17 cellular contexts compared by ENCODE assay signal in genomic region chr1:67711850-67712202, GRCh38. TPM values are rescaled to one million over a fixed set of nuclear protein-coding genes. Genes with fewer than 3 reads are reported as not detected.
DNase-seq lines count a peak whose midpoint lies in the region; ATAC-seq and TF ChIP-seq lines count a peak whose summit lies in the region.
"Had no signal": no experiment of that assay in that cellular context is flagged by ENCODE, and none has a peak within 500 bp of the region (broad histone marks: within the 10 kb centered on the region; RNA-seq: fewer than 3 reads in every experiment).

No MANE protein-coding gene starts in this region.

- H3K36me3 ChIP-seq in SJCRH30 (no peaks in the 10 kb centered on the region; the same call in 1 of the 2 replicates), stomach (peaks cover 0 to 4% (median 0%) of the 10 kb centered on the region in 4 donors)

- TF ChIP-seq EP300 in stomach (IDR thresholded peaks at IDR 0.05): no peak

- no peaks in the 10 kb centered on the region for H3K27me3 ChIP-seq in SJCRH30
- no peaks in the 10 kb centered on the region for H3K27me3 ChIP-seq in stomach

- DNase-seq in NCI-H1417 (lab: John Stamatoyannopoulos, UW): peak in 2 of 3 experiments; percentile 25 to 36
- DNase-seq in NCI-H1417 treated with DMSO at 0.1 percent for 48 hours (lab: John Stamatoyannopoulos, UW): no peak
- peak; percentile 81 to 92 for DNase-seq in SJCRH30
- no peak for DNase-seq in stomach
- DNase-seq in NCI-H446 (lab: John Stamatoyannopoulos, UW): no peak
- no peak for DNase-seq in midbrain (lab: John Stamatoyannopoulos, UW)
- DNase-seq: activated CD8-positive, alpha-beta memory T cell treated with anti-CD3 and anti-CD28 coated beads for 24 hours; activated gamma-delta T cell; Calu3; head of caudate nucleus; Karpas-422; NCI-H226; Right ventricle myocardium superior had no signal

- peaks cover 48% of the 10 kb centered on the region for H3K4me1 ChIP-seq in SJCRH30
- peaks cover 45 to 93% (median 70%) of the 10 kb centered on the region in 4 donors for H3K4me1 ChIP-seq in stomach

- TF ChIP-seq POLR2A in stomach (IDR thresholded peaks at IDR 0.05): no peak

- 6 to 37% (median 17%) methylated on average over 2 of the region's 2 CpGs for WGBS in stomach, 5 donors

- TF ChIP-seq CTCF in stomach (IDR thresholded peaks at IDR 0.05): no peak

- H3K27ac ChIP-seq in SJCRH30: peak overlapping the region; percentile 79
- peak overlapping the region; percentile 31 to 78 (median 69) for H3K27ac ChIP-seq in stomach

- ATAC-seq in HG03108 (IDR thresholded peaks at IDR 0.05; ENCODE audit: unreplicated experiment) (peak; percentile 67), GM21526 (IDR thresholded peaks at IDR 0.05; ENCODE audit: low FRiP score, unreplicated experiment) (no peak)
- ATAC-seq: HCT116 had no signal

- no peak overlapping the region for H3K4me3 ChIP-seq in SJCRH30
- no peak overlapping the region for H3K4me3 ChIP-seq in stomach
- H3K4me3 ChIP-seq: smooth muscle cell had no signal

- H3K9me3 ChIP-seq in SJCRH30 (replicated peaks): no peaks in the 10 kb centered on the region
- no peaks in the 10 kb centered on the region for H3K9me3 ChIP-seq in stomach

- intact Hi-C loops in stomach (cut with DNase I; ENCODE audit: low total_unique reads): no loop called here

RNA-seq across cellular contexts. Expression of gene GADD45A, which starts 26.8 kb away (rescaled TPM):
- 103 and 126 TPM in 2 replicates for total RNA-seq in SJCRH30 (2014; rRNA removed; shearing (Covaris generic))
- 10 to 100 TPM in 4 of 5 donors, 1 to 10 TPM in 1; 4.7 to 63.8 (median 37.5) TPM for total RNA-seq in stomach
- polyA plus RNA-seq in stomach: 10 to 100 TPM; 31.6 to 84.8 (median 39.4) TPM

Comparison
In these comparisons a context has a peak if more than half of its experiments do, and no peak if none do; other contexts are left out.
1. DNase-seq: peak in NCI-H1417 (2 of 3) and SJCRH30 (2 of 2); none in NCI-H1417 treated with DMSO at 0.1 percent for 48 hours (single experiment), stomach (single experiment), NCI-H446 (0 of 2) and midbrain (single experiment).